ENCODE assay signal across 8 cellular contexts in the genomic region with DNA sequence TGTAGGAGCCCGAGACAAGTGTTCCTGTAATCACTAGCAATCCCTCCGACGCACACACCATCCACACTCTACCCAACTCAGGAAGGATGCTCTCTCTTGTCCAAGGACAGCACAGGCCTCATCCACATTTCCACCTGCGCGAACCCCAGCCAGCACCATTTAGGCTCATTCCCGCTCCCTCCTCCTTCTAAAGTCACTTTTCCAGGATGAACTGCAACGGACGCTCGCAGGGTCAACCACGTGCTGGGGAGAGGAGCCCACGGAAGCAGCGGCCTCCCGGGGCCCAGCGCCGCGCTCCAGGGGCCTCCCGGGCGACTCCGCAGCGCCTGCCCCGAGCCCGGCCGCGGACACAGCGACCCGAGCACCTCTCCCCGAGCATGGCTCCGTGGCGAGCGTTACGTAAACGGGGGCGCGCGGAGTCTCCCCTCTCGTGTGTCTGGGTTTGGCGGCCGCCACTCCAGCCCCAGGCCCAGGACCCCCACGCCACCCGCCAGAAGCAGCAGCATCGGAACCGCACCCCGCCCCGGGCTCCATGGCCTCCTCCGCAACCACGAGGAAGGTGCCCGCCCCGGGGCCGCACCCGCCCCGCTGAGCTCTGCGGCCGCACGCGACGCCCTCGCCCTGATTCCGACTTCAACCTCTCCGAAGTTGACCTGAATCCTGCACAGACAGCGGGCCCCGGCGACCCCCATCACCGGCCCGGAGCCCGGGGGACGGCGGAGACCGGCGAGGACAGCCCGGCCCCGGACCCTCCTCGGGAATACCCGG. TPM values are rescaled to one million over a fixed set of nuclear protein-coding genes. Genes with fewer than 3 reads are reported as not detected.
DNase-seq lines count a peak whose midpoint lies in the region; ATAC-seq and TF ChIP-seq lines count a peak whose summit lies in the region.

No MANE protein-coding gene starts in this region.

- ATAC-seq in GM21423 (IDR thresholded peaks at IDR 0.05; ENCODE audit: unreplicated experiment): peak; percentile 13
- ATAC-seq in activated CD4-positive, CD25-positive, alpha-beta regulatory T cell treated with anti-CD3 and anti-CD28 coated beads, Interleukin-2, amount 50 U/mL, for 24 hours: peak; percentile 4 to 13

- no peaks in the 10 kb centered on the region for H3K27me3 ChIP-seq in liver (ENCODE audit: control insufficient read depth in 4 of 4, insufficient read depth in 4 of 4, low read length in 3 of 4)

- no peaks in the 10 kb centered on the region for H3K9me3 ChIP-seq in liver (ENCODE audit: control insufficient read depth in 4 of 4, low read length in 3 of 4)

- H3K27ac ChIP-seq in cingulate gyrus (ENCODE audit: low read depth, low read length) (peak overlapping the region; percentile 83), liver (ENCODE audit: low read depth in 1 of 2, low read length in 2 of 2) (peak overlapping the region; percentile 95 to 99)

- TF ChIP-seq CTCF in liver (IDR thresholded peaks at IDR 0.05; ENCODE audit: low read depth, low read length, missing input control): no peak

- peaks cover 5 to 27% (median 25%) of the 10 kb centered on the region in 4 donors for H3K36me3 ChIP-seq in liver (ENCODE audit: control insufficient read depth in 4 of 4, insufficient read depth in 3 of 4, low read depth in 1 of 4, low read length in 3 of 4)

- peak; percentile 79 for DNase-seq in D341Med (ENCODE audit: low spot score)
- DNase-seq in HuH-7.5 (ENCODE audit: low spot score): peak; percentile 54
- DNase-seq in stimulated activated CD8-positive, alpha-beta memory T cell treated with anti-CD3 and anti-CD28 coated beads, Interleukin-15, amount 100 ng/mL, for 1 hour (ENCODE audit: low read depth): peak; percentile 14
- no peak for DNase-seq in NCI-H2196 (lab: John Stamatoyannopoulos, UW; ENCODE audit: unreplicated experiment)

- TF ChIP-seq RAD21 in liver (IDR thresholded peaks at IDR 0.05): no peak

- under 1% methylated on average over 73 of the region's 73 CpGs for WGBS in liver

- peak overlapping the region; percentile 80 to 99 (median 87) for H3K4me3 ChIP-seq in liver (ENCODE audit: low read depth in 1 of 3, low read length in 3 of 3)

- peaks cover 0 to 26% (median 20%) of the 10 kb centered on the region in 4 donors for H3K4me1 ChIP-seq in liver (ENCODE audit: control insufficient read depth in 4 of 4, insufficient read depth in 4 of 4, low read length in 3 of 4)

- peak overlapping the region; percentile 61 to 86 for H3K9ac ChIP-seq in liver (ENCODE audit: low read depth in 1 of 2, low read length in 2 of 2)

TF ChIP-seq in liver, 16 proteins besides CTCF, POLR2A, EP300 and RAD21:
- TF ChIP-seq RXRA (IDR thresholded peaks at IDR 0.05): no peak
- TF ChIP-seq, protein P1, sequence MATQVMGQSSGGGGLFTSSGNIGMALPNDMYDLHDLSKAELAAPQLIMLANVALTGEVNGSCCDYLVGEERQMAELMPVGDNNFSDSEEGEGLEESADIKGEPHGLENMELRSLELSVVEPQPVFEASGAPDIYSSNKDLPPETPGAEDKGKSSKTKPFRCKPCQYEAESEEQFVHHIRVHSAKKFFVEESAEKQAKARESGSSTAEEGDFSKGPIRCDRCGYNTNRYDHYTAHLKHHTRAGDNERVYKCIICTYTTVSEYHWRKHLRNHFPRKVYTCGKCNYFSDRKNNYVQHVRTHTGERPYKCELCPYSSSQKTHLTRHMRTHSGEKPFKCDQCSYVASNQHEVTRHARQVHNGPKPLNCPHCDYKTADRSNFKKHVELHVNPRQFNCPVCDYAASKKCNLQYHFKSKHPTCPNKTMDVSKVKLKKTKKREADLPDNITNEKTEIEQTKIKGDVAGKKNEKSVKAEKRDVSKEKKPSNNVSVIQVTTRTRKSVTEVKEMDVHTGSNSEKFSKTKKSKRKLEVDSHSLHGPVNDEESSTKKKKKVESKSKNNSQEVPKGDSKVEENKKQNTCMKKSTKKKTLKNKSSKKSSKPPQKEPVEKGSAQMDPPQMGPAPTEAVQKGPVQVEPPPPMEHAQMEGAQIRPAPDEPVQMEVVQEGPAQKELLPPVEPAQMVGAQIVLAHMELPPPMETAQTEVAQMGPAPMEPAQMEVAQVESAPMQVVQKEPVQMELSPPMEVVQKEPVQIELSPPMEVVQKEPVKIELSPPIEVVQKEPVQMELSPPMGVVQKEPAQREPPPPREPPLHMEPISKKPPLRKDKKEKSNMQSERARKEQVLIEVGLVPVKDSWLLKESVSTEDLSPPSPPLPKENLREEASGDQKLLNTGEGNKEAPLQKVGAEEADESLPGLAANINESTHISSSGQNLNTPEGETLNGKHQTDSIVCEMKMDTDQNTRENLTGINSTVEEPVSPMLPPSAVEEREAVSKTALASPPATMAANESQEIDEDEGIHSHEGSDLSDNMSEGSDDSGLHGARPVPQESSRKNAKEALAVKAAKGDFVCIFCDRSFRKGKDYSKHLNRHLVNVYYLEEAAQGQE (IDR thresholded peaks at IDR 0.05): no peak
- no peak for TF ChIP-seq EGR1 (IDR thresholded peaks at IDR 0.05; ENCODE audit: low read depth in 2 of 2)

RNA-seq across cellular contexts. Expression of a gene that starts 0.7 kb away (rescaled TPM):
- total RNA-seq in liver: 10 to 100 TPM in 1 of 2 donors, 1 to 10 TPM in 1; 8.0 to 20.7 TPM
- 10 to 100 TPM in 1 of 2 donors, 1 to 10 TPM in 1; 9.4 to 11.6 TPM for polyA plus RNA-seq in liver

RNA-seq across cellular contexts. Expression of a gene that starts 57.9 kb away (rescaled TPM):
- 10 to 100 TPM; 16.7 to 32.1 TPM for total RNA-seq in liver
- polyA plus RNA-seq in liver: 10 to 100 TPM; 15.4 to 24.5 TPM
